In the genomic region with DNA sequence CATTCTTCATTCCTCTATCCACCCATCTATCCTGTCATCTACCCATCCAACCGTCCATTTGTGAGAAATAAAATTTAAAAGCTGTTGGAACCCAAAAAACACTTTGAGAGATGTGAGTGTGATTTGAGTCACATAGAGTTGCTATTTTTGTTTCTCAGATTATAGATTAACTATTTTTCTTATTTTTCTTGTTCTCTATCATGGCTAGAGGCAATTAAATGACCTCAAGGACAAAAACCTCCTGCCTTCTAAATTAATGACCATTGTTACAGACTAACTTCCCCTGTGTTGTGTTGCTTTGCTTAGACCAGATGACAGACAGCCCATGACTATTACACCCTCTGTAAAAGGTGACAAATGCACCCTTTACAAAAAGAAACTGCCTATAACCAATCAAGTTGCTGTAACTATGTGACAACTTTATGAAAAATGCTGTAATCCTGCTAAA, we compare ENCODE assay signal across 18 cellular contexts.
DNase-seq lines count a peak whose midpoint lies in the region; ATAC-seq and TF ChIP-seq lines count a peak whose summit lies in the region.
"Had no signal": no experiment of that assay in that cellular context is flagged by ENCODE, and none has a peak within 500 bp of the region (broad histone marks: within the 10 kb centered on the region; RNA-seq: fewer than 3 reads in every experiment).

No MANE protein-coding gene starts in this region.

- H3K27ac ChIP-seq in PC-9, result no peak overlapping the region
- H3K27ac ChIP-seq: transverse colon had no signal

- H3K27me3 Mint-ChIP-seq in natural killer cell (ENCODE audit: low read depth in 2 of 2), result no peaks in the 10 kb centered on the region
- H3K27me3 Mint-ChIP-seq in natural killer cell treated with Interleukin-12 subunit alpha and Interleukin-12 subunit beta and Interleukin-15 and Interleukin-18, amount 100 ng/mL, for 72 hours, result no peaks in the 10 kb centered on the region
- H3K27me3 Mint-ChIP-seq in activated T-helper 1 cell treated with anti-CD3 and anti-CD28 coated beads, Interleukin-12 subunit alpha, Interleukin-12 subunit beta, Interleukin-2, Interleukin-4 antibody, amounts not matched to agents 30 ng/mL and 10 ng/mL and 1 ng/mL, durations not matched to agents 14 hours and 24 hours and 36 hours (ENCODE audit: insufficient read depth), result no peaks in the 10 kb centered on the region
- no peaks in the 10 kb centered on the region for H3K27me3 Mint-ChIP-seq in stimulated activated memory B cell treated with anti-CD40 and anti-IgM and Interleukin-4, amounts not matched to agents 10 μg/mL and 1 μg/mL and 100 μg/mL, for 72 hours

- no peak for DNase-seq in natural killer cell
- no peak for DNase-seq in natural killer cell treated with Interleukin-12 subunit alpha and Interleukin-12 subunit beta and Interleukin-15 and Interleukin-18, amount 100 ng/mL, for 72 hours (ENCODE audit: low spot score)
- no peak for DNase-seq in activated T-helper 1 cell treated with anti-CD3 and anti-CD28 coated beads, Interleukin-12 subunit alpha, Interleukin-12 subunit beta, Interleukin-2, Interleukin-4 antibody, amounts not matched to agents 30 ng/mL and 10 ng/mL and 1 ng/mL, durations not matched to agents 14 hours and 24 hours and 36 hours (ENCODE audit: low spot score)
- DNase-seq in DMS79 (lab: John Stamatoyannopoulos, UW), result no peak
- no peak for DNase-seq in PC-9
- no peak for DNase-seq in stimulated activated CD8-positive, alpha-beta memory T cell treated with anti-CD3 and anti-CD28 coated beads, Interleukin-4, amount 100 ng/mL, for 48 hours
- DNase-seq: activated CD4-positive, alpha-beta T cell treated with anti-CD3 and anti-CD28 coated beads, Interleukin-2, amount 50 U/mL, for 1 hour; foreskin fibroblast; hippocampal formation; kidney glomerular epithelial cell; NCI-H1694; NCI-H226; NK-92 treated with Interleukin-12 subunit alpha and Interleukin-12 subunit beta, amount 100 ng/mL, for 24 hours; Right ventricle myocardium superior; stimulated activated naive CD4-positive, alpha-beta T cell; transverse colon had no signal

- H3K27me3 ChIP-seq in PC-9 (ENCODE audit: insufficient read depth, low read depth), result no peaks in the 10 kb centered on the region
- H3K27me3 ChIP-seq: transverse colon had no signal

- H2AFZ ChIP-seq in PC-9, result no peak overlapping the region

- no peaks in the 10 kb centered on the region for H3F3A ChIP-seq in PC-9 (ENCODE audit: insufficient read depth, low read depth)

- POLR2A ChIA-PET in PC-9 (lab: Charles Lee; ENCODE audit: unreplicated experiment), result no interaction called here

- BruUV-seq in PC-9 (replicated peaks; lab: Mats Ljungman, UMichigan), result no TSS peak

- H3K4me1 Mint-ChIP-seq in natural killer cell, result peaks cover 16 to 35% of the 10 kb centered on the region in 2 donors
- peaks cover 22 to 48% of the 10 kb centered on the region in 2 donors for H3K4me1 Mint-ChIP-seq in natural killer cell treated with Interleukin-12 subunit alpha and Interleukin-12 subunit beta and Interleukin-15 and Interleukin-18, amount 100 ng/mL, for 72 hours (ENCODE audit: low read depth in 2 of 2)
- H3K4me1 Mint-ChIP-seq in activated T-helper 1 cell treated with anti-CD3 and anti-CD28 coated beads, Interleukin-12 subunit alpha, Interleukin-12 subunit beta, Interleukin-2, Interleukin-4 antibody, amounts not matched to agents 30 ng/mL and 10 ng/mL and 1 ng/mL, durations not matched to agents 14 hours and 24 hours and 36 hours (ENCODE audit: low read depth), result peaks cover 72% of the 10 kb centered on the region
- peaks cover 62% of the 10 kb centered on the region for H3K4me1 Mint-ChIP-seq in stimulated activated memory B cell treated with anti-CD40 and anti-IgM and Interleukin-4, amounts not matched to agents 10 μg/mL and 1 μg/mL and 100 μg/mL, for 72 hours

- TF ChIP-seq CTCF in natural killer cell (IDR thresholded peaks at IDR 0.05), result no peak
- no peak for TF ChIP-seq CTCF in PC-9 (conservative IDR thresholded peaks at IDR 0.05)

- intact Hi-C loops in natural killer cell (cut with micrococcal nuclease) (loop anchor here (2.0 kb wide), 1 partner anchor 317 kb away; no protein-coding TSS in a partner anchor), PC-9 (cut with micrococcal nuclease; ENCODE audit: unreplicated experiment) (no loop called here)
- intact Hi-C loops in activated T-helper 1 cell treated with anti-CD3 and anti-CD28 coated beads, Interleukin-12 subunit alpha, Interleukin-12 subunit beta, Interleukin-2, Interleukin-4 antibody, amounts not matched to agents 30 ng/mL and 10 ng/mL and 1 ng/mL, durations not matched to agents 14 hours and 24 hours and 36 hours (cut with micrococcal nuclease), result loop anchor here (2.0 to 10.0 kb wide), 3 partner anchors 365 to 581 kb away; partner anchors contain the start of gene UBXN4

- H3K9me2 ChIP-seq in PC-9 (ENCODE audit: insufficient read depth), result no peaks in the 10 kb centered on the region

- no peak overlapping the region for H3K4me2 ChIP-seq in PC-9

- H3K27ac Mint-ChIP-seq in natural killer cell, result peak overlapping the region; percentile 15 to 86
- H3K27ac Mint-ChIP-seq in natural killer cell treated with Interleukin-12 subunit alpha and Interleukin-12 subunit beta and Interleukin-15 and Interleukin-18, amount 100 ng/mL, for 72 hours, result peak overlapping the region in 1 of 2 donors; percentile 15
- H3K27ac Mint-ChIP-seq in activated T-helper 1 cell treated with anti-CD3 and anti-CD28 coated beads, Interleukin-12 subunit alpha, Interleukin-12 subunit beta, Interleukin-2, Interleukin-4 antibody, amounts not matched to agents 30 ng/mL and 10 ng/mL and 1 ng/mL, durations not matched to agents 14 hours and 24 hours and 36 hours, result peak overlapping the region; percentile 27
- peak overlapping the region; percentile 95 for H3K27ac Mint-ChIP-seq in stimulated activated memory B cell treated with anti-CD40 and anti-IgM and Interleukin-4, amounts not matched to agents 10 μg/mL and 1 μg/mL and 100 μg/mL, for 72 hours

- ATAC-seq in natural killer cell (peak in 1 of 3 donors; percentile 24), HG02981 (IDR thresholded peaks at IDR 0.05; ENCODE audit: unreplicated experiment) (peak; percentile 44)
- ATAC-seq in natural killer cell treated with Interleukin-12 subunit alpha and Interleukin-12 subunit beta and Interleukin-15 and Interleukin-18, amount 100 ng/mL, for 72 hours, result no peak
- no peak for ATAC-seq in stimulated activated memory B cell treated with anti-CD40 and anti-IgM and Interleukin-4, amounts not matched to agents 10 μg/mL and 1 μg/mL and 100 μg/mL, for 72 hours

- H3K36me3 ChIP-seq in PC-9 (ENCODE audit: low read depth), result no peaks in the 10 kb centered on the region
- H3K36me3 ChIP-seq: transverse colon had no signal

- CTCF ChIA-PET in PC-9 (lab: Charles Lee), result no interaction called here

- H3K9me3 ChIP-seq in PC-9 (ENCODE audit: insufficient read depth, low read depth), result no peaks in the 10 kb centered on the region
- H3K9me3 ChIP-seq: transverse colon had no signal

- H3K36me3 Mint-ChIP-seq in natural killer cell, result no peaks in the 10 kb centered on the region
- no peaks in the 10 kb centered on the region for H3K36me3 Mint-ChIP-seq in natural killer cell treated with Interleukin-12 subunit alpha and Interleukin-12 subunit beta and Interleukin-15 and Interleukin-18, amount 100 ng/mL, for 72 hours
- peaks cover 5% of the 10 kb centered on the region for H3K36me3 Mint-ChIP-seq in activated T-helper 1 cell treated with anti-CD3 and anti-CD28 coated beads, Interleukin-12 subunit alpha, Interleukin-12 subunit beta, Interleukin-2, Interleukin-4 antibody, amounts not matched to agents 30 ng/mL and 10 ng/mL and 1 ng/mL, durations not matched to agents 14 hours and 24 hours and 36 hours (ENCODE audit: low read depth)
- no peaks in the 10 kb centered on the region for H3K36me3 Mint-ChIP-seq in stimulated activated memory B cell treated with anti-CD40 and anti-IgM and Interleukin-4, amounts not matched to agents 10 μg/mL and 1 μg/mL and 100 μg/mL, for 72 hours

- H3K79me2 ChIP-seq in PC-9 (ENCODE audit: low read depth), result no peaks in the 10 kb centered on the region

- no peak overlapping the region for H3K4me3 ChIP-seq in PC-9
- H3K4me3 ChIP-seq: transverse colon had no signal

- no peak overlapping the region for H3K4me3 Mint-ChIP-seq in natural killer cell
- H3K4me3 Mint-ChIP-seq in natural killer cell treated with Interleukin-12 subunit alpha and Interleukin-12 subunit beta and Interleukin-15 and Interleukin-18, amount 100 ng/mL, for 72 hours, result no peak overlapping the region
- no peak overlapping the region for H3K4me3 Mint-ChIP-seq in activated T-helper 1 cell treated with anti-CD3 and anti-CD28 coated beads, Interleukin-12 subunit alpha, Interleukin-12 subunit beta, Interleukin-2, Interleukin-4 antibody, amounts not matched to agents 30 ng/mL and 10 ng/mL and 1 ng/mL, durations not matched to agents 14 hours and 24 hours and 36 hours
- no peak overlapping the region for H3K4me3 Mint-ChIP-seq in stimulated activated memory B cell treated with anti-CD40 and anti-IgM and Interleukin-4, amounts not matched to agents 10 μg/mL and 1 μg/mL and 100 μg/mL, for 72 hours

- no peaks in the 10 kb centered on the region for H3K9me3 Mint-ChIP-seq in natural killer cell
- no peaks in the 10 kb centered on the region for H3K9me3 Mint-ChIP-seq in natural killer cell treated with Interleukin-12 subunit alpha and Interleukin-12 subunit beta and Interleukin-15 and Interleukin-18, amount 100 ng/mL, for 72 hours
- peaks cover 3% of the 10 kb centered on the region for H3K9me3 Mint-ChIP-seq in activated T-helper 1 cell treated with anti-CD3 and anti-CD28 coated beads, Interleukin-12 subunit alpha, Interleukin-12 subunit beta, Interleukin-2, Interleukin-4 antibody, amounts not matched to agents 30 ng/mL and 10 ng/mL and 1 ng/mL, durations not matched to agents 14 hours and 24 hours and 36 hours
- H3K9me3 Mint-ChIP-seq in stimulated activated memory B cell treated with anti-CD40 and anti-IgM and Interleukin-4, amounts not matched to agents 10 μg/mL and 1 μg/mL and 100 μg/mL, for 72 hours, result no peaks in the 10 kb centered on the region

- H3K4me1 ChIP-seq in PC-9 (replicated peaks; ENCODE audit: insufficient read depth), result peaks cover 4% of the 10 kb centered on the region; the same call in 1 of the 2 replicates
- H3K4me1 ChIP-seq: transverse colon had no signal

- H4K20me1 ChIP-seq in PC-9 (ENCODE audit: insufficient read depth), result no peaks in the 10 kb centered on the region
